18 cellular contexts compared by ENCODE assay signal in genomic region chr6:160135922-160136655, GRCh38. TPM values are rescaled to one million over a fixed set of nuclear protein-coding genes. Genes with fewer than 3 reads are reported as not detected.
"Had no signal": no experiment of that assay in that cellular context is flagged by ENCODE, and none has a peak within 500 bp of the region (broad histone marks: within the 10 kb centered on the region; RNA-seq: fewer than 3 reads in every experiment).

No MANE protein-coding gene starts in this region.

- H3K4me3 Mint-ChIP-seq: neural crest cell; stimulated activated naive CD8-positive, alpha-beta T cell treated with anti-CD3 and anti-CD28 coated beads, Interleukin-15, Interleukin-2, amounts not matched to agents 100 ng/mL and 50 ng/mL, for 24 hours had no signal

- H3K4me3 ChIP-seq: body of pancreas, dorsolateral prefrontal cortex, skin epidermis, tibial nerve, uterus had no signal

- H3K27me3 Mint-ChIP-seq: progenitor cell of endocrine pancreas; stimulated activated naive CD8-positive, alpha-beta T cell treated with anti-CD3 and anti-CD28 coated beads, Interleukin-15, Interleukin-2, amounts not matched to agents 100 ng/mL and 50 ng/mL, for 24 hours had no signal

- H3K27ac ChIP-seq: body of pancreas, dorsolateral prefrontal cortex, epithelial cell of prostate, skin epidermis, tibial nerve, uterus had no signal

- ATAC-seq: activated CD4-positive, CD25-positive, alpha-beta regulatory T cell treated with anti-CD3 and anti-CD28 coated beads, Interleukin-2, amount 50 U/mL, for 24 hours; body of pancreas; right cardiac atrium had no signal

- H3K27me3 ChIP-seq: body of pancreas, dorsolateral prefrontal cortex, tibial nerve, uterus had no signal

- FAIRE-seq: islet of Langerhans had no signal

- DNase-seq: activated naive CD4-positive, alpha-beta T cell; body of pancreas; caudate nucleus; dorsolateral prefrontal cortex; foreskin fibroblast; mammary epithelial cell; right cardiac atrium; T1000; uterus had no signal

- H3K9me3 Mint-ChIP-seq: neural crest cell; stimulated activated naive CD8-positive, alpha-beta T cell treated with anti-CD3 and anti-CD28 coated beads, Interleukin-15, Interleukin-2, amounts not matched to agents 100 ng/mL and 50 ng/mL, for 24 hours had no signal

- H3K9me3 ChIP-seq: body of pancreas, tibial nerve, uterus had no signal

- H3K36me3 ChIP-seq: uterus had no signal

RNA-seq across cellular contexts. Expression of gene SLC22A1, which starts 14.5 kb away (rescaled TPM):
- total RNA-seq: glomerular endothelial cell had no signal
